7 cellular contexts compared by ENCODE assay signal in the genomic region with DNA sequence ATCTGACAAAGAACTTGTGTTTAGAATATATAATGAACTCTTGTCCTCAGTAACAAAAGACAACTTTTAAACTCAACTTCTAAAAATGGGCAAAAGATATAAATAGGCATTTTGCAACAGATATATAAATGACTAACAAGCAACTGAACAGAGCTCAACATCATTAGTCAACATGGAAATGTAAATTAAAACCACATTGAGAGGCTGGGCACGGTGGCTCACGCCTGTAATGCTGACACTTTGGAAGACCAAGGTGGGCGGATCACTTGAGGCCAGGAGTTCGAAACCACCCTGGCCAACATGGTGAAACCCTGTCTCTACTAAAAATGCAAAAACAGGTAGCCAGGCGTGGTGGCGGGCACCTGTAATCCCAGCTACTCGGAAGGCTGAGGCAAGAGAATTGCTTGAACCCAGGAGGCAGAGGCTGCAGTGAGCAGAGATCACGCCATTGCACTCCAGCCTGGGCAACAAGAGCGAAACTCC. TPM values are rescaled to one million over a fixed set of nuclear protein-coding genes. Genes with fewer than 3 reads are reported as not detected.
DNase-seq lines count a peak whose midpoint lies in the region; ATAC-seq and TF ChIP-seq lines count a peak whose summit lies in the region.
"Not testable (repeated sequence)": the region's sequence is repeated elsewhere in the genome, so short reads cannot be mapped to it uniquely, and the experiment has no call there.

No MANE protein-coding gene starts in this region.

- H3K4me3 ChIP-seq in astrocyte of the cerebellum (ENCODE audit: low read depth, low read length), result not testable (repeated sequence)

- peak; percentile 78 for DNase-seq in GM04503 (ENCODE audit: low read depth)
- peak; percentile 76 for DNase-seq in LHCN-M2 (ENCODE audit: low read depth)
- peak; percentile 86 for DNase-seq in SK-MEL-5 (ENCODE audit: low read depth, low spot score)
- peak; percentile 15 for DNase-seq in astrocyte of the cerebellum (ENCODE audit: low read depth)
- DNase-seq in hepatic stellate cell (ENCODE audit: low spot score), result peak; percentile 17

- in situ Hi-C loops in SK-MEL-5 (cut with HindIII; ENCODE audit: low pct_unique_long_range_greater_than_20kb, low sequenced_read_pairs); astrocyte of the cerebellum (cut with HindIII; ENCODE audit: low sequenced_read_pairs): not testable (repeated sequence)

- TF ChIP-seq CTCF in astrocyte of the cerebellum (IDR thresholded peaks at IDR 0.05; ENCODE audit: low read depth, low read length, missing control alignments), result not testable (repeated sequence)

- ATAC-seq in GM19452 (IDR thresholded peaks at IDR 0.05; ENCODE audit: unreplicated experiment) (peak; percentile 47), HG02884 (IDR thresholded peaks at IDR 0.05; ENCODE audit: unreplicated experiment) (peak; percentile 54)

RNA-seq across cellular contexts. Expression of gene BCL2A1, which starts 40.1 kb away (rescaled TPM):
- 0.32 TPM in 1 of 2 replicates, not detected in the other for total RNA-seq in LHCN-M2 (2014; rRNA removed)
- polyA plus RNA-seq in LHCN-M2 (2012), result not detected
- total RNA-seq in SK-MEL-5 (2014; rRNA removed; shearing (Covaris generic)), result 102 and 105 TPM in 2 replicates
- polyA plus RNA-seq in SK-MEL-5 (2015; cell fraction: cytosol; rRNA removed), result 32.5 and 40.7 TPM in 2 replicates
- 13.8 and 19.8 TPM in 2 replicates for polyA plus RNA-seq in SK-MEL-5 (2015; cell fraction: nucleus; rRNA removed)

RNA-seq across cellular contexts. Expression of gene ZFAND6, which starts 48.4 kb away (rescaled TPM):
- total RNA-seq in LHCN-M2 (2014; rRNA removed), result 96.2 and 117 TPM in 2 replicates
- polyA plus RNA-seq in LHCN-M2 (2012), result 37.0 TPM
- 137 and 145 TPM in 2 replicates for total RNA-seq in SK-MEL-5 (2014; rRNA removed; shearing (Covaris generic))
- 113 and 117 TPM in 2 replicates for polyA plus RNA-seq in SK-MEL-5 (2015; cell fraction: cytosol; rRNA removed)
- polyA plus RNA-seq in SK-MEL-5 (2015; cell fraction: nucleus; rRNA removed), result 73.8 and 85.7 TPM in 2 replicates

Comparison
In these comparisons a context has a peak if more than half of its experiments do, and no peak if none do; other contexts are left out.
1. DNase-seq: peak in every context shown above with its lines; median percentile 86 in SK-MEL-5; 78 in GM04503; 76 in LHCN-M2; 17 in hepatic stellate cell; 15 in astrocyte of the cerebellum.
2. RNA of gene BCL2A1, which starts 40.1 kb away (total RNA-seq): 102 to 105 TPM in SK-MEL-5; 0.32 TPM in LHCN-M2; every median in the first group is over 10 times any median in the second.